In genomic region chr17:9936075-9936474, GRCh38 we compare ENCODE assay signal across 20 cellular contexts. TPM values are rescaled to one million over a fixed set of nuclear protein-coding genes. Genes with fewer than 3 reads are reported as not detected.
"Had no signal": no experiment of that assay in that cellular context is flagged by ENCODE, and none has a peak within 500 bp of the region (broad histone marks: within the 10 kb centered on the region; RNA-seq: fewer than 3 reads in every experiment).

No MANE protein-coding gene starts in this region.

- H3K4me3 Mint-ChIP-seq: activated CD4-positive, alpha-beta T cell treated with anti-CD3 and anti-CD28 coated beads, Interleukin-2, amount 10 ng/mL, durations not matched to agents 7 days and 5 days; activated CD8-positive, alpha-beta T cell treated with anti-CD3 and anti-CD28 coated beads, Interleukin-2, amount 10 ng/mL, durations not matched to agents 7 days and 5 days; activated naive CD8-positive, alpha-beta T cell treated with anti-CD3 and anti-CD28 coated beads, Interleukin-2, amount 50 U/mL, for 24 hours; activated T-helper 1 cell treated with anti-CD3 and anti-CD28 coated beads, Interleukin-12 subunit alpha, Interleukin-12 subunit beta, Interleukin-2, Interleukin-4 antibody, amounts not matched to agents 30 ng/mL and 10 ng/mL and 1 ng/mL, durations not matched to agents 14 hours and 24 hours and 36 hours; nephron progenitor cell; T-helper 17 cell had no signal

- H3K4me3 ChIP-seq: tibial artery had no signal

- H3K4me1 Mint-ChIP-seq: activated CD4-positive, alpha-beta T cell treated with anti-CD3 and anti-CD28 coated beads, Interleukin-2, amount 10 ng/mL, durations not matched to agents 7 days and 5 days; activated naive CD8-positive, alpha-beta T cell treated with anti-CD3 and anti-CD28 coated beads, Interleukin-2, amount 50 U/mL, for 24 hours; T-helper 17 cell had no signal

- ATAC-seq: activated CD8-positive, alpha-beta T cell treated with anti-CD3 and anti-CD28 coated beads, Interleukin-2, amount 10 ng/mL, durations not matched to agents 7 days and 5 days; activated naive CD8-positive, alpha-beta T cell treated with anti-CD3 and anti-CD28 coated beads, Interleukin-2, amount 50 U/mL, for 24 hours; T-helper 17 cell had no signal

- H3K9me3 Mint-ChIP-seq: activated naive CD8-positive, alpha-beta T cell treated with anti-CD3 and anti-CD28 coated beads, Interleukin-2, amount 50 U/mL, for 24 hours; activated T-helper 1 cell treated with anti-CD3 and anti-CD28 coated beads, Interleukin-12 subunit alpha, Interleukin-12 subunit beta, Interleukin-2, Interleukin-4 antibody, amounts not matched to agents 30 ng/mL and 10 ng/mL and 1 ng/mL, durations not matched to agents 14 hours and 24 hours and 36 hours had no signal

- H3K27ac ChIP-seq: tibial artery, WERI-Rb-1 had no signal

- H3K27me3 Mint-ChIP-seq: activated CD4-positive, alpha-beta T cell treated with anti-CD3 and anti-CD28 coated beads, Interleukin-2, amount 10 ng/mL, durations not matched to agents 7 days and 5 days; activated naive CD8-positive, alpha-beta T cell treated with anti-CD3 and anti-CD28 coated beads, Interleukin-2, amount 50 U/mL, for 24 hours had no signal

- H3K27ac Mint-ChIP-seq: activated CD4-positive, alpha-beta T cell treated with anti-CD3 and anti-CD28 coated beads, Interleukin-2, amount 10 ng/mL, durations not matched to agents 7 days and 5 days; activated CD8-positive, alpha-beta T cell treated with anti-CD3 and anti-CD28 coated beads, Interleukin-2, amount 10 ng/mL, durations not matched to agents 7 days and 5 days; activated naive CD8-positive, alpha-beta T cell treated with anti-CD3 and anti-CD28 coated beads, Interleukin-2, amount 50 U/mL, for 24 hours; activated T-helper 1 cell treated with anti-CD3 and anti-CD28 coated beads, Interleukin-12 subunit alpha, Interleukin-12 subunit beta, Interleukin-2, Interleukin-4 antibody, amounts not matched to agents 30 ng/mL and 10 ng/mL and 1 ng/mL, durations not matched to agents 14 hours and 24 hours and 36 hours; nephron progenitor cell; T-helper 17 cell had no signal

- DNase-seq: activated CD4-positive, alpha-beta T cell treated with anti-CD3 and anti-CD28 coated beads, Interleukin-2, amount 10 ng/mL, durations not matched to agents 7 days and 5 days; activated CD4-positive, CD25-positive, alpha-beta regulatory T cell treated with anti-CD3 and anti-CD28 coated beads, Interleukin-2, amount 50 U/mL, for 72 hours; activated CD8-positive, alpha-beta T cell treated with anti-CD3 and anti-CD28 coated beads, Interleukin-2, amount 10 ng/mL, durations not matched to agents 7 days and 5 days; activated gamma-delta T cell; activated naive CD4-positive, alpha-beta T cell treated with anti-CD3 and anti-CD28 coated beads, Interleukin-2, amount 50 U/mL, for 16 hours; activated naive CD8-positive, alpha-beta T cell treated with anti-CD3 and anti-CD28 coated beads, Interleukin-2, amount 50 U/mL, for 24 hours; cerebellar nuclear complex; effector CD8-positive, alpha-beta T cell; mesenchymal stem cell; nephron progenitor cell; nucleus accumbens; stimulated activated CD4-positive, alpha-beta T cell treated with anti-CD3 and anti-CD28 coated beads, Interleukin-2, amount 100 ng/mL, for 48 hours; stimulated activated CD8-positive, alpha-beta memory T cell treated with anti-CD3 and anti-CD28 coated beads, Interleukin-4, amount 100 ng/mL, for 48 hours; stimulated activated naive CD4-positive, alpha-beta T cell; SW 1271; T-helper 17 cell; WERI-Rb-1 had no signal

- H3K36me3 ChIP-seq: WERI-Rb-1 had no signal

RNA-seq across cellular contexts. Expression of gene RCVRN, which starts 31.0 kb away (rescaled TPM):
- total RNA-seq: activated CD4-positive, alpha-beta T cell treated with anti-CD3 and anti-CD28 coated beads, Interleukin-2, amount 10 ng/mL, durations not matched to agents 7 days and 5 days; activated CD8-positive, alpha-beta T cell treated with anti-CD3 and anti-CD28 coated beads, Interleukin-2, amount 10 ng/mL, durations not matched to agents 7 days and 5 days; activated T-helper 1 cell treated with anti-CD3 and anti-CD28 coated beads, Interleukin-12 subunit alpha, Interleukin-12 subunit beta, Interleukin-2, Interleukin-4 antibody, amounts not matched to agents 30 ng/mL and 10 ng/mL and 1 ng/mL, durations not matched to agents 14 hours and 24 hours and 36 hours; myocyte; T-helper 17 cell had no signal
